19 cellular contexts compared by ENCODE assay signal in genomic region chr19:54570316-54570715, GRCh38. TPM values are rescaled to one million over a fixed set of nuclear protein-coding genes. Genes with fewer than 3 reads are reported as not detected.
DNase-seq lines count a peak whose midpoint lies in the region; ATAC-seq and TF ChIP-seq lines count a peak whose summit lies in the region.
"Had no signal": no experiment of that assay in that cellular context is flagged by ENCODE, and none has a peak within 500 bp of the region (broad histone marks: within the 10 kb centered on the region; RNA-seq: fewer than 3 reads in every experiment).

No MANE protein-coding gene starts in this region.

- H3K9me3 Mint-ChIP-seq in Calu3 (ENCODE audit: low read depth, unreplicated experiment) = no peaks in the 10 kb centered on the region
- H3K9me3 Mint-ChIP-seq: CD14-positive monocyte; CD4-positive, alpha-beta memory T cell; CD8-positive, alpha-beta memory T cell had no signal

- no peak overlapping the region for H3K27ac ChIP-seq in esophagus muscularis mucosa (replicated peaks in 1 of 4)
- no peak overlapping the region for H3K27ac ChIP-seq in lung (ENCODE audit: low read depth in 1 of 2, low read length in 1 of 2)
- H3K27ac ChIP-seq: BLaER1 had no signal

- WGBS in esophagus muscularis mucosa = 72% methylated on average over 3 of the region's 3 CpGs
- WGBS in lung, 2 donors = 75 to 91% methylated on average over 3 of the region's 3 CpGs

- H3K36me3 Mint-ChIP-seq in Calu3 (ENCODE audit: insufficient read depth, unreplicated experiment) = no peaks in the 10 kb centered on the region
- H3K36me3 Mint-ChIP-seq: CD4-positive, alpha-beta memory T cell; CD4-positive, CD25-positive, alpha-beta regulatory T cell; CD8-positive, alpha-beta memory T cell had no signal

- no peaks in the 10 kb centered on the region for H3K4me1 Mint-ChIP-seq in Calu3 (ENCODE audit: low read depth, unreplicated experiment)
- H3K4me1 Mint-ChIP-seq: CD4-positive, alpha-beta memory T cell had no signal

- CTCF ChIA-PET in Calu3 (lab: Charles Lee) = no interaction called here

- no peaks in the 10 kb centered on the region for H3K9me3 ChIP-seq in esophagus muscularis mucosa
- peaks cover 0 to 2% of the 10 kb centered on the region in 2 donors for H3K9me3 ChIP-seq in lung (ENCODE audit: control insufficient read depth in 2 of 2, insufficient read depth in 1 of 2, low read length in 1 of 2)
- H3K9me3 ChIP-seq: BE2C, BLaER1 had no signal

- no peak for TF ChIP-seq EP300 in esophagus muscularis mucosa (IDR thresholded peaks at IDR 0.05)

- H3K36me3 ChIP-seq in esophagus muscularis mucosa (no peaks in the 10 kb centered on the region), lung (ENCODE audit: control insufficient read depth in 2 of 2, insufficient read depth in 2 of 2, low read length in 2 of 2) (no peaks in the 10 kb centered on the region)
- H3K36me3 ChIP-seq: BE2C had no signal

- TF ChIP-seq POLR2A in esophagus muscularis mucosa (IDR thresholded peaks at IDR 0.05; ENCODE audit: low read depth) = no peak

- ATAC-seq in lung (ENCODE audit: insufficient read depth, low FRiP score) = no peak
- no peak for ATAC-seq in HG02678 (IDR thresholded peaks at IDR 0.05; ENCODE audit: unreplicated experiment)

- peaks cover 80% of the 10 kb centered on the region for H3K27me3 Mint-ChIP-seq in Calu3 (ENCODE audit: unreplicated experiment)

- H3K27ac Mint-ChIP-seq in Calu3 (ENCODE audit: unreplicated experiment) = no peak overlapping the region
- H3K27ac Mint-ChIP-seq: CD4-positive, alpha-beta memory T cell; CD4-positive, CD25-positive, alpha-beta regulatory T cell; CD8-positive, alpha-beta memory T cell had no signal

- H3K4me3 ChIP-seq in esophagus muscularis mucosa (no peak overlapping the region), lung (no peak overlapping the region)
- H3K4me3 ChIP-seq: BLaER1 had no signal

- H3K4me1 ChIP-seq in esophagus muscularis mucosa (no peaks in the 10 kb centered on the region), lung (ENCODE audit: control insufficient read depth in 2 of 2, insufficient read depth in 2 of 2, low read length in 2 of 2) (no peaks in the 10 kb centered on the region)
- H3K4me1 ChIP-seq: BE2C had no signal

- no peak overlapping the region for H3K4me3 Mint-ChIP-seq in Calu3 (ENCODE audit: low read depth, unreplicated experiment)
- H3K4me3 Mint-ChIP-seq: CD14-positive monocyte; CD4-positive, alpha-beta memory T cell; CD4-positive, CD25-positive, alpha-beta regulatory T cell; CD8-positive, alpha-beta memory T cell had no signal

- intact Hi-C loops in esophagus muscularis mucosa (cut with DNase I) = no loop called here
- intact Hi-C loops in Calu3 (cut with micrococcal nuclease; ENCODE audit: unreplicated experiment) = no loop called here

- TF ChIP-seq CTCF in esophagus muscularis mucosa (IDR thresholded peaks at IDR 0.05) (no peak), lung (IDR thresholded peaks at IDR 0.05; ENCODE audit: control extremely low read depth, extremely low read depth) (no peak), Calu3 (IDR thresholded peaks at IDR 0.05; ENCODE audit: unreplicated experiment) (no peak)

- peak; percentile 78 for DNase-seq in esophagus muscularis mucosa (ENCODE audit: extremely low spot score)
- peak; percentile 13 for DNase-seq in lung (ENCODE audit: low spot score)
- no peak for DNase-seq in NCI-H1694 treated with DMSO at 0.1 percent for 48 hours (lab: John Stamatoyannopoulos, UW)
- DNase-seq in Calu3 = no peak
- DNase-seq: 8988T; ACHN; BE2C; C1 segment of cervical spinal cord; CD4-positive, alpha-beta memory T cell; CD4-positive, CD25-positive, alpha-beta regulatory T cell; CD8-positive, alpha-beta memory T cell; COR-L47; DMS79 treated with DMSO at 0.1 percent for 48 hours; GF-D8 had no signal

- BruUV-seq in Calu3 (replicated peaks; lab: Mats Ljungman, UMichigan) = no TSS peak

- H3K27me3 ChIP-seq in esophagus muscularis mucosa (peaks cover 0 to 28% (median 0%) of the 10 kb centered on the region in 4 donors), lung (ENCODE audit: control insufficient read depth, insufficient read depth) (no peaks in the 10 kb centered on the region)
- H3K27me3 ChIP-seq: BE2C, BLaER1 had no signal

RNA-seq across cellular contexts. Expression of gene LILRA2, which starts 3.3 kb away (rescaled TPM):
- total RNA-seq in esophagus muscularis mucosa (1 to 10 TPM in 3 of 4 donors, under 1 TPM in 1; 0.83 to 4.6 (median 2.3) TPM), lung (10 to 100 TPM in 1 of 2 donors, 1 to 10 TPM in 1; 1.2 to 13.6 TPM), Calu3 (2022) (not detected in 2 replicates)
- 10 to 100 TPM in 1 of 2 donors, 1 to 10 TPM in 1; 4.3 to 51.6 TPM for polyA plus RNA-seq in lung
- total RNA-seq: A673; CD4-positive, CD25-positive, alpha-beta regulatory T cell; CD8-positive, alpha-beta memory T cell had no signal
- polyA plus RNA-seq: AG04450; CD4-positive, alpha-beta memory T cell; CD8-positive, alpha-beta memory T cell had no signal

RNA-seq across cellular contexts. Expression of gene LILRA1, which starts 23.1 kb away (rescaled TPM):
- total RNA-seq in esophagus muscularis mucosa (1 to 10 TPM in 1 of 4 donors, under 1 TPM in 3; 0.23 to 2.0 (median 0.47) TPM), lung (1 to 10 TPM; 2.1 to 8.3 TPM), Calu3 (2022) (not detected in 2 replicates)
- 10 to 100 TPM in 1 of 2 donors, 1 to 10 TPM in 1; 1.2 to 21.3 TPM for polyA plus RNA-seq in lung
- total RNA-seq: A673; CD4-positive, alpha-beta memory T cell; CD4-positive, CD25-positive, alpha-beta regulatory T cell; CD8-positive, alpha-beta memory T cell had no signal
- polyA plus RNA-seq: AG04450; CD4-positive, alpha-beta memory T cell; CD8-positive, alpha-beta memory T cell had no signal

RNA-seq across cellular contexts. Expression of gene LILRB1, which starts 60.0 kb away (rescaled TPM):
- 1 to 10 TPM; 1.4 to 5.0 (median 2.7) TPM for total RNA-seq in esophagus muscularis mucosa
- 10 to 100 TPM in 1 of 2 donors, 1 to 10 TPM in 1; 5.1 to 33.3 TPM for total RNA-seq in lung
- polyA plus RNA-seq in lung = 10 to 100 TPM in 1 of 2 donors, 1 to 10 TPM in 1; 8.1 to 90.5 TPM
- total RNA-seq in Calu3 (2022) = not detected in 2 replicates
- total RNA-seq: A673; CD4-positive, CD25-positive, alpha-beta regulatory T cell had no signal
- polyA plus RNA-seq: AG04450 had no signal

Comparison
In these comparisons a context has a peak if more than half of its experiments do, and no peak if none do; other contexts are left out.
1. DNase-seq: peak in esophagus muscularis mucosa (single experiment) and lung (single experiment); none in NCI-H1694 treated with DMSO at 0.1 percent for 48 hours (single experiment) and Calu3 (single experiment).